In genomic region chr14:74571901-74572828, GRCh38 we compare ENCODE assay signal across 8 cellular contexts. TPM values are rescaled to one million over a fixed set of nuclear protein-coding genes. Genes with fewer than 3 reads are reported as not detected.
A peak's percentile ranks its signal among the peaks of the same experiment; 100 is the strongest.
DNase-seq lines count a peak whose midpoint lies in the region; ATAC-seq and TF ChIP-seq lines count a peak whose summit lies in the region.

No MANE protein-coding gene starts in this region.

- ATAC-seq in WTC11 = no peak
- peak; percentile 25 to 78 for ATAC-seq in left cardiac atrium
- no peak for ATAC-seq in activated CD8-positive, alpha-beta memory T cell treated with anti-CD3 and anti-CD28 coated beads, Interleukin-2, amount 10 ng/mL, durations not matched to agents 7 days and 5 days

- TF ChIP-seq CTCF in AG10803 (conservative IDR thresholded peaks at IDR 0.05; ENCODE audit: low read length) (no peak), WTC11 (IDR thresholded peaks at IDR 0.05) (no peak)

- 0 out of 2 replicates have a peak overlapping the region, but pooled peaks have one; percentile 53 for H3K27ac Mint-ChIP-seq in WTC11
- H3K27ac Mint-ChIP-seq in activated CD8-positive, alpha-beta memory T cell treated with anti-CD3 and anti-CD28 coated beads, Interleukin-2, amount 10 ng/mL, durations not matched to agents 7 days and 5 days = no peak overlapping the region

- peak overlapping the region; percentile 30 for H3K4me3 ChIP-seq in AG10803 (ENCODE audit: low read length)
- H3K4me3 ChIP-seq in skin epidermis = peak overlapping the region in 1 of 7 experiments; percentile 1

- no peaks in the 10 kb centered on the region for H3K9me3 Mint-ChIP-seq in WTC11
- no peaks in the 10 kb centered on the region for H3K9me3 Mint-ChIP-seq in activated CD8-positive, alpha-beta memory T cell treated with anti-CD3 and anti-CD28 coated beads, Interleukin-2, amount 10 ng/mL, durations not matched to agents 7 days and 5 days (ENCODE audit: low read depth)

- intact Hi-C loops in left cardiac atrium (cut with DNase I) = no loop called here

- peak overlapping the region; percentile 34 to 95 (median 85) for H3K27ac ChIP-seq in skin epidermis

- H3K4me1 Mint-ChIP-seq in WTC11 = peaks cover 31% of the 10 kb centered on the region
- H3K4me1 Mint-ChIP-seq in activated CD8-positive, alpha-beta memory T cell treated with anti-CD3 and anti-CD28 coated beads, Interleukin-2, amount 10 ng/mL, durations not matched to agents 7 days and 5 days = peaks cover 42% of the 10 kb centered on the region

- CTCF ChIA-PET in WTC11 (lab: Charles Lee) = interaction anchor here (0.6 to 7.1 kb wide), 24 partner anchors 9 to 232 kb away, joined by 3 to 110 read pairs (median 10); partner anchors contain the start of genes ISCA2, LTBP2 and NPC2
- CTCF ChIA-PET in activated CD8-positive, alpha-beta memory T cell treated with anti-CD3 and anti-CD28 coated beads, Interleukin-2, amount 10 ng/mL, durations not matched to agents 7 days and 5 days (lab: Charles Lee) = interaction anchor here (1.1 to 1.7 kb wide), 4 partner anchors 37 to 246 kb away, joined by 3 to 7 read pairs (median 4); partner anchors contain the start of gene LTBP2

- no peaks in the 10 kb centered on the region for H3K36me3 Mint-ChIP-seq in WTC11
- H3K36me3 Mint-ChIP-seq in activated CD8-positive, alpha-beta memory T cell treated with anti-CD3 and anti-CD28 coated beads, Interleukin-2, amount 10 ng/mL, durations not matched to agents 7 days and 5 days = no peaks in the 10 kb centered on the region

- TF ChIP-seq RAD21 in Ishikawa (IDR thresholded peaks at IDR 0.05; ENCODE audit: low read depth) = no peak

- H3K4me3 Mint-ChIP-seq in WTC11 = no peak overlapping the region
- H3K4me3 Mint-ChIP-seq in activated CD8-positive, alpha-beta memory T cell treated with anti-CD3 and anti-CD28 coated beads, Interleukin-2, amount 10 ng/mL, durations not matched to agents 7 days and 5 days = no peak overlapping the region

- peak; percentile 100 for DNase-seq in AG10803 (ENCODE audit: low read depth)
- no peak for DNase-seq in WTC11 (ENCODE audit: low spot score)
- DNase-seq in left cardiac atrium = peak; percentile 41
- DNase-seq in NCI-H526 (lab: John Stamatoyannopoulos, UW) = no peak
- no peak for DNase-seq in NCI-H1436 treated with DMSO at 0.1 percent for 48 hours (lab: John Stamatoyannopoulos, UW)
- no peak for DNase-seq in activated CD8-positive, alpha-beta memory T cell treated with anti-CD3 and anti-CD28 coated beads, Interleukin-2, amount 10 ng/mL, durations not matched to agents 7 days and 5 days

- no peaks in the 10 kb centered on the region for H3K27me3 Mint-ChIP-seq in WTC11 (ENCODE audit: low read depth)
- H3K27me3 Mint-ChIP-seq in activated CD8-positive, alpha-beta memory T cell treated with anti-CD3 and anti-CD28 coated beads, Interleukin-2, amount 10 ng/mL, durations not matched to agents 7 days and 5 days = peaks cover 78% of the 10 kb centered on the region

- TF ChIP-seq EP300 in Ishikawa (IDR thresholded peaks at IDR 0.05; ENCODE audit: borderline replicate concordance) = peak; percentile 32; the same call in 1 of the 2 replicates

- POLR2A ChIA-PET in WTC11 (lab: Charles Lee) = no interaction called here

TF ChIP-seq in Ishikawa, 13 proteins besides CTCF, POLR2A, EP300 and RAD21 (continues in another document):
- no peak for TF ChIP-seq ZBTB7A (IDR thresholded peaks at IDR 0.05; ENCODE audit: low read depth)
- no peak for TF ChIP-seq REST (IDR thresholded peaks at IDR 0.05; ENCODE audit: low read depth)
- peak; percentile 29; the same call in 1 of the 2 replicates for TF ChIP-seq TAF1 (IDR thresholded peaks at IDR 0.05; ENCODE audit: low read depth)
- TF ChIP-seq TEAD4 (IDR thresholded peaks at IDR 0.05) = no peak; the same call in 1 of the 2 replicates
- no peak for TF ChIP-seq CEBPB (IDR thresholded peaks at IDR 0.05)
- no peak for TF ChIP-seq MAX (IDR thresholded peaks at IDR 0.05)
- TF ChIP-seq EGR1 (IDR thresholded peaks at IDR 0.05) = peak; percentile 83
- peak; percentile 90 for TF ChIP-seq YY1 (IDR thresholded peaks at IDR 0.05; ENCODE audit: low read depth)
- 0 out of 2 replicates have a peak, but pooled peaks have one; percentile 19 for TF ChIP-seq TCF12 (IDR thresholded peaks at IDR 0.05; ENCODE audit: low read depth)
- no peak for TF ChIP-seq CREB1 (IDR thresholded peaks at IDR 0.05; ENCODE audit: low read depth)

TF ChIP-seq in WTC11, 78 proteins besides CTCF, POLR2A, EP300 and RAD21:
- TF ChIP-seq JUN (CRISPR knock-in tag; IDR thresholded peaks at IDR 0.05) (no peak), FOXK1 (CRISPR knock-in tag; IDR thresholded peaks at IDR 0.05) (no peak), ZNF512 (CRISPR knock-in tag; IDR thresholded peaks at IDR 0.05; ENCODE audit: borderline replicate concordance) (no peak), SP1 (CRISPR knock-in tag; conservative IDR thresholded peaks at IDR 0.05) (no peak), FOXP1 (CRISPR knock-in tag; IDR thresholded peaks at IDR 0.05; ENCODE audit: borderline replicate concordance) (no peak), MYBL2 (CRISPR knock-in tag; IDR thresholded peaks at IDR 0.05) (no peak), PRDM15 (CRISPR knock-in tag; IDR thresholded peaks at IDR 0.05) (no peak), ZMAT4 (CRISPR knock-in tag; IDR thresholded peaks at IDR 0.05) (no peak), CDX4 (CRISPR knock-in tag; IDR thresholded peaks at IDR 0.05; ENCODE audit: borderline replicate concordance) (no peak), SMAD4 (CRISPR knock-in tag; IDR thresholded peaks at IDR 0.05) (no peak), TEAD4 (CRISPR knock-in tag; IDR thresholded peaks at IDR 0.05) (no peak), MLX (CRISPR knock-in tag; IDR thresholded peaks at IDR 0.05) (no peak), ETV6 (CRISPR knock-in tag; IDR thresholded peaks at IDR 0.05) (no peak)

RNA-seq across cellular contexts. Expression of gene LTBP2, which starts 39.9 kb away (rescaled TPM):
- total RNA-seq in WTC11 (2021) (1.2 TPM in 3 replicates), left cardiac atrium (10 to 100 TPM; 25.4 to 43.3 TPM)
- under 1 TPM; 0.12 to 0.18 TPM for total RNA-seq in activated CD8-positive, alpha-beta memory T cell treated with anti-CD3 and anti-CD28 coated beads, Interleukin-2, amount 10 ng/mL, durations not matched to agents 7 days and 5 days

Comparison
In these comparisons a context has a peak if more than half of its experiments do, and no peak if none do; other contexts are left out.
1. DNase-seq: peak in AG10803 (single experiment) and left cardiac atrium (single experiment); none in WTC11 (single experiment), NCI-H526 (0 of 2), NCI-H1436 treated with DMSO at 0.1 percent for 48 hours (single experiment) and activated CD8-positive, alpha-beta memory T cell treated with anti-CD3 and anti-CD28 coated beads, Interleukin-2, amount 10 ng/mL, durations not matched to agents 7 days and 5 days (single experiment).
2. ATAC-seq: peak in left cardiac atrium (2 of 2); none in WTC11 (single experiment) and activated CD8-positive, alpha-beta memory T cell treated with anti-CD3 and anti-CD28 coated beads, Interleukin-2, amount 10 ng/mL, durations not matched to agents 7 days and 5 days (single experiment).
3. RNA of gene LTBP2, which starts 39.9 kb away (total RNA-seq): 25.4 to 43.3 TPM in left cardiac atrium; 1.2 TPM in WTC11 and 0.12 to 0.18 TPM in activated CD8-positive, alpha-beta memory T cell treated with anti-CD3 and anti-CD28 coated beads, Interleukin-2, amount 10 ng/mL, durations not matched to agents 7 days and 5 days; every median in the first group is over 10 times any median in the second.